In genomic region chr14:63725786-63726185, GRCh38 we compare ENCODE assay signal across 9 cellular contexts. TPM values are rescaled to one million over a fixed set of nuclear protein-coding genes. Genes with fewer than 3 reads are reported as not detected.
A peak's percentile ranks its signal among the peaks of the same experiment; 100 is the strongest.
DNase-seq lines count a peak whose midpoint lies in the region; TF ChIP-seq lines count a peak whose summit lies in the region.
"Had no signal": no experiment of that assay in that cellular context is flagged by ENCODE, and none has a peak within 500 bp of the region (broad histone marks: within the 10 kb centered on the region; RNA-seq: fewer than 3 reads in every experiment).

No MANE protein-coding gene starts in this region.

- DNase-seq in NCI-H748 treated with DMSO at 0.1 percent for 48 hours (lab: John Stamatoyannopoulos, UW) (peak; percentile 6), hippocampal formation (lab: John Stamatoyannopoulos, UW) (no peak), mesenteric fat pad (ENCODE audit: low spot score) (no peak), NCI-H1105 (lab: John Stamatoyannopoulos, UW) (no peak), AG20443 (ENCODE audit: low spot score) (no peak)
- no peak for DNase-seq in effector memory CD4-positive, alpha-beta T cell
- DNase-seq: effector CD8-positive, alpha-beta T cell had no signal

- no peaks in the 10 kb centered on the region for H3K27me3 ChIP-seq in effector memory CD4-positive, alpha-beta T cell (replicated peaks; ENCODE audit: control insufficient read depth, insufficient read depth, low read length, poor library complexity, severe bottlenecking)
- H3K27me3 ChIP-seq in parathyroid adenoma (ENCODE audit: control insufficient read depth, insufficient read depth, low read length) = no peaks in the 10 kb centered on the region

- H3K36me3 ChIP-seq in ES-I3 (ENCODE audit: insufficient read depth, low read length) (no peaks in the 10 kb centered on the region), parathyroid adenoma (ENCODE audit: control insufficient read depth, insufficient read depth, low read length) (no peaks in the 10 kb centered on the region)
- H3K36me3 ChIP-seq in effector memory CD4-positive, alpha-beta T cell (ENCODE audit: control insufficient read depth, insufficient read depth, low read length) = no peaks in the 10 kb centered on the region

- H3K79me2 ChIP-seq in parathyroid adenoma = peaks cover 26% of the 10 kb centered on the region

- peak overlapping the region; percentile 87; the same call in 1 of the 2 replicates for H3K9ac ChIP-seq in ES-I3 (ENCODE audit: low read depth, low read length)
- no peak overlapping the region for H3K9ac ChIP-seq in parathyroid adenoma

- no peak overlapping the region for H2AFZ ChIP-seq in parathyroid adenoma

- no peak for TF ChIP-seq CTCF in parathyroid adenoma (IDR thresholded peaks at IDR 0.05)

- H3K4me1 ChIP-seq in ES-I3 (ENCODE audit: insufficient read depth, low read length) = no peaks in the 10 kb centered on the region
- peaks cover 4% of the 10 kb centered on the region for H3K4me1 ChIP-seq in effector memory CD4-positive, alpha-beta T cell (ENCODE audit: control insufficient read depth, insufficient read depth, low read length, poor library complexity, severe bottlenecking)
- peaks cover 11% of the 10 kb centered on the region for H3K4me1 ChIP-seq in parathyroid adenoma

- H3K4me2 ChIP-seq in parathyroid adenoma (ENCODE audit: low read length) = peak overlapping the region; percentile 75

- peak overlapping the region; percentile 98 for H3K4me3 ChIP-seq in effector memory CD4-positive, alpha-beta T cell (ENCODE audit: insufficient read depth, low read depth, low read length, poor library complexity, severe bottlenecking)
- H3K4me3 ChIP-seq in parathyroid adenoma (ENCODE audit: low read depth, low read length) = peak overlapping the region; percentile 83

- no peak overlapping the region for H3K27ac ChIP-seq in effector memory CD4-positive, alpha-beta T cell (ENCODE audit: insufficient read depth, low read length, poor library complexity, severe bottlenecking)
- H3K27ac ChIP-seq in parathyroid adenoma = no peak overlapping the region

- no peaks in the 10 kb centered on the region for H3K9me3 ChIP-seq in ES-I3 (ENCODE audit: control insufficient read depth, insufficient read depth, low read length)
- no peaks in the 10 kb centered on the region for H3K9me3 ChIP-seq in effector memory CD4-positive, alpha-beta T cell (ENCODE audit: control insufficient read depth, low read length)
- no peaks in the 10 kb centered on the region for H3K9me3 ChIP-seq in parathyroid adenoma (ENCODE audit: control insufficient read depth, low read length)

RNA-seq across cellular contexts. Expression of gene SGPP1, which starts 2.1 kb away (rescaled TPM):
- 20.2 TPM for total RNA-seq in mesenteric fat pad
